Comparison of ENCODE assay signal across 17 cellular contexts in the genomic region with DNA sequence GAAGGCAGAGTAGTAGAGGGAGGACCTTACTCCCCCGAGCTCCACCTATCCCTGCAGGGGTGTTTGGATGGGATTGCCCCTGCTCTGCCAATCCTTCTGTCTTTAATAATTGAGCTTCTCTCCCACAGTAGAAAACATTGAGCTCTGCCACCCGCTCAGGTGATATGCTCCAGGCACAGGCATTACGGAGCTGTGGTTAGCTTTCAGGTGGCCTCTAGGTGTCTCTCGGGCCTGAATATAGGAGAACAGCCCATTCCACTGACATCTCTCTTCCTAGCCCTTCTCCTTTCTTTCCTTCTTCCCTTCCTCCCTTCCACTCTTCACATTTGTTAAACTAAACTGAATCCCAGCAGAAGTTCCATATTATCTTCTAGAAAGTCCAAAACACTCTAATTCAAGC.
DNase-seq lines count a peak whose midpoint lies in the region; ATAC-seq and TF ChIP-seq lines count a peak whose summit lies in the region.
"Had no signal": no experiment of that assay in that cellular context is flagged by ENCODE, and none has a peak within 500 bp of the region (broad histone marks: within the 10 kb centered on the region; RNA-seq: fewer than 3 reads in every experiment).

No MANE protein-coding gene starts in this region.

- H3K4me2 ChIP-seq in OCI-LY7 (ENCODE audit: low read length): no peak overlapping the region
- H3K4me2 ChIP-seq: KMS-11 had no signal

- H3K36me3 ChIP-seq in H7 (replicated peaks; ENCODE audit: control insufficient read depth, insufficient read depth, low read length) (no peaks in the 10 kb centered on the region), OCI-LY7 (ENCODE audit: insufficient read depth, low read length) (no peaks in the 10 kb centered on the region)
- H3K36me3 ChIP-seq: Peyer's patch, SJSA1 had no signal

- H3K27me3 Mint-ChIP-seq in activated T-cell treated with anti-CD3 and anti-CD28 coated beads, Interleukin-2, amount 50 U/mL, for 72 hours (ENCODE audit: low read depth): peaks cover 15% of the 10 kb centered on the region

- no peaks in the 10 kb centered on the region for H3K9me3 ChIP-seq in OCI-LY7 (ENCODE audit: low read length)
- H3K9me3 ChIP-seq: Caco-2, Peyer's patch had no signal

- DNase-seq in H7 (peak; percentile 41), OCI-LY7 (ENCODE audit: low spot score) (peak; percentile 19), iPS-NIHi11 (ENCODE audit: low spot score) (peak; percentile 40), HCEC 1CT (no peak)
- DNase-seq in activated T-cell treated with anti-CD3 and anti-CD28 coated beads, Interleukin-2, amount 50 U/mL, for 72 hours: no peak
- DNase-seq: Caco-2, GDM1, MV-4-11, NCI-H187, NCI-H2227 treated with DMSO at 0.1 percent for 48 hours, NCI-H524, Peyer's patch, T-helper 17 cell had no signal

- intact Hi-C loops in OCI-LY7 (cut with micrococcal nuclease; ENCODE audit: unreplicated experiment): no loop called here

- H3K9me3 Mint-ChIP-seq in activated T-cell treated with anti-CD3 and anti-CD28 coated beads, Interleukin-2, amount 50 U/mL, for 72 hours: peaks cover 2 to 4% of the 10 kb centered on the region in 2 donors

- H3K27me3 ChIP-seq in H7 (ENCODE audit: control insufficient read depth, insufficient read depth, low read length): no peaks in the 10 kb centered on the region
- H3K27me3 ChIP-seq: Peyer's patch, SJSA1 had no signal

- H2AFZ ChIP-seq in OCI-LY7 (ENCODE audit: low read length): no peak overlapping the region

- CTCF ChIA-PET in OCI-LY7 (lab: Charles Lee; ENCODE audit: unreplicated experiment): no interaction called here

- peak; percentile 45 for TF ChIP-seq CTCF in OCI-LY7 (conservative IDR thresholded peaks at IDR 0.05; ENCODE audit: low read length)

- no TSS peak for BruUV-seq in OCI-LY7 (replicated peaks; lab: Mats Ljungman, UMichigan)

- H3K4me3 Mint-ChIP-seq in activated T-cell treated with anti-CD3 and anti-CD28 coated beads, Interleukin-2, amount 50 U/mL, for 72 hours: no peak overlapping the region
- H3K4me3 Mint-ChIP-seq: T-helper 17 cell had no signal

- no peaks in the 10 kb centered on the region for H3K4me1 ChIP-seq in OCI-LY7 (ENCODE audit: insufficient read depth, low read length, poor library complexity, severe bottlenecking)
- H3K4me1 ChIP-seq: Caco-2, Peyer's patch had no signal

- no peaks in the 10 kb centered on the region for H3K36me3 Mint-ChIP-seq in activated T-cell treated with anti-CD3 and anti-CD28 coated beads, Interleukin-2, amount 50 U/mL, for 72 hours (ENCODE audit: insufficient read depth in 2 of 2)

- no peak overlapping the region for H3K27ac ChIP-seq in OCI-LY7 (ENCODE audit: low read depth, low read length, poor library complexity, severe bottlenecking)
- H3K27ac ChIP-seq: KMS-11, Peyer's patch, SJSA1 had no signal

- H3K79me2 ChIP-seq in OCI-LY7 (ENCODE audit: insufficient read depth, low read depth, low read length): no peaks in the 10 kb centered on the region

- no peak for ATAC-seq in activated T-cell treated with anti-CD3 and anti-CD28 coated beads, Interleukin-2, amount 50 U/mL, for 72 hours (replicated peaks in 1 of 2)
- no peak for ATAC-seq in HG02763 (IDR thresholded peaks at IDR 0.05; ENCODE audit: unreplicated experiment)
- no peak for ATAC-seq in GM19463 (IDR thresholded peaks at IDR 0.05; ENCODE audit: unreplicated experiment)
- ATAC-seq: T-helper 17 cell had no signal

- POLR2A ChIA-PET in OCI-LY7 (lab: Charles Lee): interaction anchor here (0.5 kb wide), 1 partner anchor 460 kb away, joined by 3 read pairs; no protein-coding TSS in a partner anchor

- no peak overlapping the region for H3K4me3 ChIP-seq in H7 (ENCODE audit: insufficient read depth, low read depth, low read length)
- H3K4me3 ChIP-seq in OCI-LY7 (ENCODE audit: low read depth, low read length, poor library complexity, severe bottlenecking): no peak overlapping the region
- H3K4me3 ChIP-seq: Peyer's patch, SJSA1 had no signal

- peaks cover 9% of the 10 kb centered on the region for H3K4me1 Mint-ChIP-seq in activated T-cell treated with anti-CD3 and anti-CD28 coated beads, Interleukin-2, amount 50 U/mL, for 72 hours (ENCODE audit: low read depth)
- H3K4me1 Mint-ChIP-seq: T-helper 17 cell had no signal

- H3K9me2 ChIP-seq in OCI-LY7 (ENCODE audit: insufficient read depth, low read length): no peaks in the 10 kb centered on the region

- H4K20me1 ChIP-seq in OCI-LY7 (ENCODE audit: insufficient read depth, low read length): no peaks in the 10 kb centered on the region

- H3K27ac Mint-ChIP-seq in activated T-cell treated with anti-CD3 and anti-CD28 coated beads, Interleukin-2, amount 50 U/mL, for 72 hours: no peak overlapping the region
- H3K27ac Mint-ChIP-seq: T-helper 17 cell had no signal

Comparison
In these comparisons a context has a peak if more than half of its experiments do, and no peak if none do; other contexts are left out.
1. DNase-seq: peak in H7 (single experiment), OCI-LY7 (single experiment) and iPS-NIHi11 (single experiment); none in activated T-cell treated with anti-CD3 and anti-CD28 coated beads, Interleukin-2, amount 50 U/mL, for 72 hours (0 of 2) and HCEC 1CT (single experiment).